Comparison of ENCODE assay signal across 1 cellular context in the genomic region with DNA sequence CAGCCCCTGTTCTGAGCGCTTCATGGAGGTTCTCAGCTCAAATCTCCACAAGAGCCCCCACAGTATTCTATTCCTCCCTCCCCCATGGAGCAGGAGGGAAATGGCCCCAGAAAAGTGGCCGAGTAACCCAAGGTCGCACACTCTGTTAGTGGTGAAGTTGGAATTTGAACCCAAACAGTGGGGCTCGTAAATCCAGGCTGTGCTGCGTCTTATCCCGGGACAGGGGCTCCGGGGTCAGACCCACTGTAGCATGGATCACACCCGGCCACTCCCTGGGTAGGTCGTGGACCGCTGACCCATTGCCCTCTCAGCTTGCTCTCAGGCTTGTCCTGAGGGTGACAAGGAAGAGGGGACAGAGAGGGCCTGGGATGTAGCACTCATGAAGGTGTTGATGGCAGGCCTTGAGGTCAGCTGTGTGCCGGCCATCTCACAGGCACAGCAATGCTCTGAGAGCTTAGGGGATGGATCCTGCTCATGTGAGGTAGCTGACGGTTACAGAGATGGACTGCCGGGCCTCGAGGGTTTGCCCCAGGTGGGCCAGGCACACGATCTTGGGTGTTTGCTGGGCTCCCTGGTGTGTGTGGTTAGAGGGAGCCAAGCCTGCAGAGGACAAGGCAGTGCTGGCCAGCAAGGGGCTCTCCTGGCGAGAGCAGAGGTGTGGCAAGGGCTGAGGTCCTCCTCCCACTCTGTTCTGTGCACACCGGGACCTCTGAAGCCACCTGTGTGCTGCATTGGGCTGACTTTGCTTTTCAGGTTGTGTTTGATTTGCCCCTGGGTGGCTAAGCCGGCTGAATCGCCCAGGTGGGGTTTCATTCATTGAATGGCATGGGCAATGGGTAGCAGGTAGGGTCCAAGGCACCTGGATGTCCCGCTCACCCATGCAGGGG.
A peak's percentile ranks its signal among the peaks of the same experiment; 100 is the strongest.
TF ChIP-seq lines count a peak whose summit lies in the region.

No MANE protein-coding gene starts in this region.

TF ChIP-seq in HepG2, 621 proteins besides CTCF, POLR2A, EP300 and RAD21 (continued from another document and continues in another):
- TF ChIP-seq, protein P1, sequence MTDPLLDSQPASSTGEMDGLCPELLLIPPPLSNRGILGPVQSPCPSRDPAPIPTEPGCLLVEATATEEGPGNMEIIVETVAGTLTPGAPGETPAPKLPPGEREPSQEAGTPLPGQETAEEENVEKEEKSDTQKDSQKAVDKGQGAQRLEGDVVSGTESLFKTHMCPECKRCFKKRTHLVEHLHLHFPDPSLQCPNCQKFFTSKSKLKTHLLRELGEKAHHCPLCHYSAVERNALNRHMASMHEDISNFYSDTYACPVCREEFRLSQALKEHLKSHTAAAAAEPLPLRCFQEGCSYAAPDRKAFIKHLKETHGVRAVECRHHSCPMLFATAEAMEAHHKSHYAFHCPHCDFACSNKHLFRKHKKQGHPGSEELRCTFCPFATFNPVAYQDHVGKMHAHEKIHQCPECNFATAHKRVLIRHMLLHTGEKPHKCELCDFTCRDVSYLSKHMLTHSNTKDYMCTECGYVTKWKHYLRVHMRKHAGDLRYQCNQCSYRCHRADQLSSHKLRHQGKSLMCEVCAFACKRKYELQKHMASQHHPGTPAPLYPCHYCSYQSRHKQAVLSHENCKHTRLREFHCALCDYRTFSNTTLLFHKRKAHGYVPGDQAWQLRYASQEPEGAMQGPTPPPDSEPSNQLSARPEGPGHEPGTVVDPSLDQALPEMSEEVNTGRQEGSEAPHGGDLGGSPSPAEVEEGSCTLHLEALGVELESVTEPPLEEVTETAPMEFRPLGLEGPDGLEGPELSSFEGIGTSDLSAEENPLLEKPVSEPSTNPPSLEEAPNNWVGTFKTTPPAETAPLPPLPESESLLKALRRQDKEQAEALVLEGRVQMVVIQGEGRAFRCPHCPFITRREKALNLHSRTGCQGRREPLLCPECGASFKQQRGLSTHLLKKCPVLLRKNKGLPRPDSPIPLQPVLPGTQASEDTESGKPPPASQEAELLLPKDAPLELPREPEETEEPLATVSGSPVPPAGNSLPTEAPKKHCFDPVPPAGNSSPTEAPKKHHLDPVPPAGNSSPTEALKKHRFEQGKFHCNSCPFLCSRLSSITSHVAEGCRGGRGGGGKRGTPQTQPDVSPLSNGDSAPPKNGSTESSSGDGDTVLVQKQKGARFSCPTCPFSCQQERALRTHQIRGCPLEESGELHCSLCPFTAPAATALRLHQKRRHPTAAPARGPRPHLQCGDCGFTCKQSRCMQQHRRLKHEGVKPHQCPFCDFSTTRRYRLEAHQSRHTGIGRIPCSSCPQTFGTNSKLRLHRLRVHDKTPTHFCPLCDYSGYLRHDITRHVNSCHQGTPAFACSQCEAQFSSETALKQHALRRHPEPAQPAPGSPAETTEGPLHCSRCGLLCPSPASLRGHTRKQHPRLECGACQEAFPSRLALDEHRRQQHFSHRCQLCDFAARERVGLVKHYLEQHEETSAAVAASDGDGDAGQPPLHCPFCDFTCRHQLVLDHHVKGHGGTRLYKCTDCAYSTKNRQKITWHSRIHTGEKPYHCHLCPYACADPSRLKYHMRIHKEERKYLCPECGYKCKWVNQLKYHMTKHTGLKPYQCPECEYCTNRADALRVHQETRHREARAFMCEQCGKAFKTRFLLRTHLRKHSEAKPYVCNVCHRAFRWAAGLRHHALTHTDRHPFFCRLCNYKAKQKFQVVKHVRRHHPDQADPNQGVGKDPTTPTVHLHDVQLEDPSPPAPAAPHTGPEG (CRISPR knock-in tag; IDR thresholded peaks at IDR 0.05): no peak
- no peak for TF ChIP-seq SETDB1 (CRISPR knock-in tag; IDR thresholded peaks at IDR 0.05; ENCODE audit: borderline replicate concordance)
- 0 out of 2 replicates have a peak, but pooled peaks have one; percentile 15 for TF ChIP-seq IRF2 (CRISPR knock-in tag; IDR thresholded peaks at IDR 0.05)
- TF ChIP-seq RFXAP (CRISPR knock-in tag; IDR thresholded peaks at IDR 0.05; ENCODE audit: borderline replicate concordance): peak; percentile 50; the same call in 1 of the 2 replicates
- TF ChIP-seq, protein P2, sequence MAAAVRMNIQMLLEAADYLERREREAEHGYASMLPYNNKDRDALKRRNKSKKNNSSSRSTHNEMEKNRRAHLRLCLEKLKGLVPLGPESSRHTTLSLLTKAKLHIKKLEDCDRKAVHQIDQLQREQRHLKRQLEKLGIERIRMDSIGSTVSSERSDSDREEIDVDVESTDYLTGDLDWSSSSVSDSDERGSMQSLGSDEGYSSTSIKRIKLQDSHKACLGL (CRISPR knock-in tag; IDR thresholded peaks at IDR 0.05): no peak
- TF ChIP-seq HOXA9 (CRISPR knock-in tag; IDR thresholded peaks at IDR 0.05; ENCODE audit: borderline replicate concordance): no peak
- TF ChIP-seq, protein P3, sequence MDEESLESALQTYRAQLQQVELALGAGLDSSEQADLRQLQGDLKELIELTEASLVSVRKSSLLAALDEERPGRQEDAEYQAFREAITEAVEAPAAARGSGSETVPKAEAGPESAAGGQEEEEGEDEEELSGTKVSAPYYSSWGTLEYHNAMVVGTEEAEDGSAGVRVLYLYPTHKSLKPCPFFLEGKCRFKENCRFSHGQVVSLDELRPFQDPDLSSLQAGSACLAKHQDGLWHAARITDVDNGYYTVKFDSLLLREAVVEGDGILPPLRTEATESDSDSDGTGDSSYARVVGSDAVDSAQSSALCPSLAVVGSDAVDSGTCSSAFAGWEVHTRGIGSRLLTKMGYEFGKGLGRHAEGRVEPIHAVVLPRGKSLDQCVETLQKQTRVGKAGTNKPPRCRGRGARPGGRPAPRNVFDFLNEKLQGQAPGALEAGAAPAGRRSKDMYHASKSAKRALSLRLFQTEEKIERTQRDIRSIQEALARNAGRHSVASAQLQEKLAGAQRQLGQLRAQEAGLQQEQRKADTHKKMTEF (CRISPR knock-in tag; IDR thresholded peaks at IDR 0.05): peak; percentile 37; the same call in 1 of the 2 replicates
- TF ChIP-seq ZNF543 (CRISPR knock-in tag; IDR thresholded peaks at IDR 0.05): no peak
- TF ChIP-seq, protein P4, sequence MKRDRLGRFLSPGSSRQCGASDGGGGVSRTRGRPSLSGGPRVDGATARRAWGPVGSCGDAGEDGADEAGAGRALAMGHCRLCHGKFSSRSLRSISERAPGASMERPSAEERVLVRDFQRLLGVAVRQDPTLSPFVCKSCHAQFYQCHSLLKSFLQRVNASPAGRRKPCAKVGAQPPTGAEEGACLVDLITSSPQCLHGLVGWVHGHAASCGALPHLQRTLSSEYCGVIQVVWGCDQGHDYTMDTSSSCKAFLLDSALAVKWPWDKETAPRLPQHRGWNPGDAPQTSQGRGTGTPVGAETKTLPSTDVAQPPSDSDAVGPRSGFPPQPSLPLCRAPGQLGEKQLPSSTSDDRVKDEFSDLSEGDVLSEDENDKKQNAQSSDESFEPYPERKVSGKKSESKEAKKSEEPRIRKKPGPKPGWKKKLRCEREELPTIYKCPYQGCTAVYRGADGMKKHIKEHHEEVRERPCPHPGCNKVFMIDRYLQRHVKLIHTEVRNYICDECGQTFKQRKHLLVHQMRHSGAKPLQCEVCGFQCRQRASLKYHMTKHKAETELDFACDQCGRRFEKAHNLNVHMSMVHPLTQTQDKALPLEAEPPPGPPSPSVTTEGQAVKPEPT (CRISPR knock-in tag; IDR thresholded peaks at IDR 0.05; ENCODE audit: low read depth): 0 out of 2 replicates have a peak, but pooled peaks have one; percentile 35
- TF ChIP-seq CBFB (CRISPR knock-in tag; IDR thresholded peaks at IDR 0.05): 0 out of 2 replicates have a peak, but pooled peaks have one; percentile 44
- TF ChIP-seq ZNF761 (CRISPR knock-in tag; conservative IDR thresholded peaks at IDR 0.05): 0 out of 2 replicates have a peak, but pooled peaks have one; percentile 50
- TF ChIP-seq SALL1 (CRISPR knock-in tag; IDR thresholded peaks at IDR 0.05): peak; percentile 55; the same call in 1 of the 2 replicates
- peak; percentile 34; the same call in 1 of the 2 replicates for TF ChIP-seq KDM2A (CRISPR knock-in tag; IDR thresholded peaks at IDR 0.05; ENCODE audit: borderline replicate concordance, low read depth)
- TF ChIP-seq, protein P5, sequence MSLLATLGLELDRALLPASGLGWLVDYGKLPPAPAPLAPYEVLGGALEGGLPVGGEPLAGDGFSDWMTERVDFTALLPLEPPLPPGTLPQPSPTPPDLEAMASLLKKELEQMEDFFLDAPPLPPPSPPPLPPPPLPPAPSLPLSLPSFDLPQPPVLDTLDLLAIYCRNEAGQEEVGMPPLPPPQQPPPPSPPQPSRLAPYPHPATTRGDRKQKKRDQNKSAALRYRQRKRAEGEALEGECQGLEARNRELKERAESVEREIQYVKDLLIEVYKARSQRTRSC (CRISPR knock-in tag; IDR thresholded peaks at IDR 0.05; ENCODE audit: low read depth): no peak
- TF ChIP-seq ZMYM4 (CRISPR knock-in tag; IDR thresholded peaks at IDR 0.05): peak; percentile 67
- TF ChIP-seq, protein P6, sequence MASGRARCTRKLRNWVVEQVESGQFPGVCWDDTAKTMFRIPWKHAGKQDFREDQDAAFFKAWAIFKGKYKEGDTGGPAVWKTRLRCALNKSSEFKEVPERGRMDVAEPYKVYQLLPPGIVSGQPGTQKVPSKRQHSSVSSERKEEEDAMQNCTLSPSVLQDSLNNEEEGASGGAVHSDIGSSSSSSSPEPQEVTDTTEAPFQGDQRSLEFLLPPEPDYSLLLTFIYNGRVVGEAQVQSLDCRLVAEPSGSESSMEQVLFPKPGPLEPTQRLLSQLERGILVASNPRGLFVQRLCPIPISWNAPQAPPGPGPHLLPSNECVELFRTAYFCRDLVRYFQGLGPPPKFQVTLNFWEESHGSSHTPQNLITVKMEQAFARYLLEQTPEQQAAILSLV (CRISPR knock-in tag; IDR thresholded peaks at IDR 0.05; ENCODE audit: borderline replicate concordance): no peak
- TF ChIP-seq HNF4A (CRISPR knock-in tag; IDR thresholded peaks at IDR 0.05): peak; percentile 94
- peak; percentile 47 for TF ChIP-seq SRSF1 (optimal IDR thresholded peaks at IDR 0.05; ENCODE audit: low read depth, low read length)
- TF ChIP-seq, protein P7, sequence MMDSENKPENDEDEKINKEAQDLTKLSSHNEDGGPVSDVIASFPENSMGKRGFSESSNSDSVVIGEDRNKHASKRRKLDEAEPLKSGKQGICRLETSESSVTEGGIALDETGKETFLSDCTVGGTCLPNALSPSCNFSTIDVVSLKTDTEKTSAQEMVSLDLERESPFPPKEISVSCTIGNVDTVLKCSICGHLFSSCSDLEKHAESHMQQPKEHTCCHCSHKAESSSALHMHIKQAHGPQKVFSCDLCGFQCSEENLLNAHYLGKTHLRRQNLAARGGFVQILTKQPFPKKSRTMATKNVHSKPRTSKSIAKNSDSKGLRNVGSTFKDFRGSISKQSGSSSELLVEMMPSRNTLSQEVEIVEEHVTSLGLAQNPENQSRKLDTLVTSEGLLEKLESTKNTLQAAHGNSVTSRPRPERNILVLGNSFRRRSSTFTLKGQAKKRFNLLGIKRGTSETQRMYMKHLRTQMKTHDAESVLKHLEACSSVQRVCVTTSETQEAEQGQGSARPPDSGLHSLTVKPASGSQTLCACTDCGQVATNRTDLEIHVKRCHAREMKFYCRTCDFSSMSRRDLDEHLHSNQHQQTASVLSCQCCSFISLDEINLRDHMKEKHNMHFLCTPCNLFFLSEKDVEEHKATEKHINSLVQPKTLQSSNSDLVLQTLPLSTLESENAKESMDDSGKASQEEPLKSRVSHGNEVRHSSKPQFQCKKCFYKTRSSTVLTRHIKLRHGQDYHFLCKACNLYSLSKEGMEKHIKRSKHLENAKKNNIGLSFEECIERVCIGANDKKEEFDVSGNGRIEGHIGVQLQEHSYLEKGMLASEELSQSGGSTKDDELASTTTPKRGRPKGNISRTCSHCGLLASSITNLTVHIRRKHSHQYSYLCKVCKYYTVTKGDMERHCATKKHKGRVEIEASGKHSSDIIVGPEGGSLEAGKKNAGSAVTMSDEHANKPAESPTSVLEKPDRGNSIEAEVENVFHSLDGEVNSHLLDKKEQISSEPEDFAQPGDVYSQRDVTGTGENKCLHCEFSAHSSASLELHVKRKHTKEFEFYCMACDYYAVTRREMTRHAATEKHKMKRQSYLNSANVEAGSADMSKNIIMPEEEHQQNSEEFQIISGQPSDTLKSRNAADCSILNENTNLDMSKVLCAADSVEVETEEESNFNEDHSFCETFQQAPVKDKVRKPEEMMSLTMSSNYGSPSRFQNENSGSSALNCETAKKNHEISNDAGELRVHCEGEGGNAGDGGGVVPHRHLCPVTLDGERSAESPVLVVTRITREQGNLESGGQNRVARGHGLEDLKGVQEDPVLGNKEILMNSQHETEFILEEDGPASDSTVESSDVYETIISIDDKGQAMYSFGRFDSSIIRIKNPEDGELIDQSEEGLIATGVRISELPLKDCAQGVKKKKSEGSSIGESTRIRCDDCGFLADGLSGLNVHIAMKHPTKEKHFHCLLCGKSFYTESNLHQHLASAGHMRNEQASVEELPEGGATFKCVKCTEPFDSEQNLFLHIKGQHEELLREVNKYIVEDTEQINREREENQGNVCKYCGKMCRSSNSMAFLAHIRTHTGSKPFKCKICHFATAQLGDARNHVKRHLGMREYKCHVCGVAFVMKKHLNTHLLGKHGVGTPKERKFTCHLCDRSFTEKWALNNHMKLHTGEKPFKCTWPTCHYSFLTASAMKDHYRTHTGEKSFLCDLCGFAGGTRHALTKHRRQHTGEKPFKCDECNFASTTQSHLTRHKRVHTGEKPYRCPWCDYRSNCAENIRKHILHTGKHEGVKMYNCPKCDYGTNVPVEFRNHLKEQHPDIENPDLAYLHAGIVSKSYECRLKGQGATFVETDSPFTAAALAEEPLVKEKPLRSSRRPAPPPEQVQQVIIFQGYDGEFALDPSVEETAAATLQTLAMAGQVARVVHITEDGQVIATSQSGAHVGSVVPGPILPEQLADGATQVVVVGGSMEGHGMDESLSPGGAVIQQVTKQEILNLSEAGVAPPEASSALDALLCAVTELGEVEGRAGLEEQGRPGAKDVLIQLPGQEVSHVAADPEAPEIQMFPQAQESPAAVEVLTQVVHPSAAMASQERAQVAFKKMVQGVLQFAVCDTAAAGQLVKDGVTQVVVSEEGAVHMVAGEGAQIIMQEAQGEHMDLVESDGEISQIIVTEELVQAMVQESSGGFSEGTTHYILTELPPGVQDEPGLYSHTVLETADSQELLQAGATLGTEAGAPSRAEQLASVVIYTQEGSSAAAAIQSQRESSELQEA (CRISPR knock-in tag; IDR thresholded peaks at IDR 0.05; ENCODE audit: not compliant biosample characterization): peak; percentile 13
- TF ChIP-seq ZNF124 (CRISPR knock-in tag; IDR thresholded peaks at IDR 0.05): no peak
- TF ChIP-seq, protein P8, sequence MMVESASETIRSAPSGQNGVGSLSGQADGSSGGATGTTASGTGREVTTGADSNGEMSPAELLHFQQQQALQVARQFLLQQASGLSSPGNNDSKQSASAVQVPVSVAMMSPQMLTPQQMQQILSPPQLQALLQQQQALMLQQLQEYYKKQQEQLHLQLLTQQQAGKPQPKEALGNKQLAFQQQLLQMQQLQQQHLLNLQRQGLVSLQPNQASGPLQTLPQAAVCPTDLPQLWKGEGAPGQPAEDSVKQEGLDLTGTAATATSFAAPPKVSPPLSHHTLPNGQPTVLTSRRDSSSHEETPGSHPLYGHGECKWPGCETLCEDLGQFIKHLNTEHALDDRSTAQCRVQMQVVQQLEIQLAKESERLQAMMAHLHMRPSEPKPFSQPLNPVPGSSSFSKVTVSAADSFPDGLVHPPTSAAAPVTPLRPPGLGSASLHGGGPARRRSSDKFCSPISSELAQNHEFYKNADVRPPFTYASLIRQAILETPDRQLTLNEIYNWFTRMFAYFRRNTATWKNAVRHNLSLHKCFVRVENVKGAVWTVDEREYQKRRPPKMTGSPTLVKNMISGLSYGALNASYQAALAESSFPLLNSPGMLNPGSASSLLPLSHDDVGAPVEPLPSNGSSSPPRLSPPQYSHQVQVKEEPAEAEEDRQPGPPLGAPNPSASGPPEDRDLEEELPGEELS (CRISPR knock-in tag; IDR thresholded peaks at IDR 0.05): peak; percentile 56
- TF ChIP-seq SYNCRIP (IDR thresholded peaks at IDR 0.05; ENCODE audit: insufficient read depth, low read depth, low read length): no peak
- peak; percentile 26; the same call in 1 of the 2 replicates for TF ChIP-seq FOSL2 (CRISPR knock-in tag; IDR thresholded peaks at IDR 0.05)
- TF ChIP-seq, protein P9, sequence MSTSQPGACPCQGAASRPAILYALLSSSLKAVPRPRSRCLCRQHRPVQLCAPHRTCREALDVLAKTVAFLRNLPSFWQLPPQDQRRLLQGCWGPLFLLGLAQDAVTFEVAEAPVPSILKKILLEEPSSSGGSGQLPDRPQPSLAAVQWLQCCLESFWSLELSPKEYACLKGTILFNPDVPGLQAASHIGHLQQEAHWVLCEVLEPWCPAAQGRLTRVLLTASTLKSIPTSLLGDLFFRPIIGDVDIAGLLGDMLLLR (CRISPR knock-in tag; IDR thresholded peaks at IDR 0.05): no peak
